Comparison of ENCODE assay signal across 1 cellular context in the genomic region with DNA sequence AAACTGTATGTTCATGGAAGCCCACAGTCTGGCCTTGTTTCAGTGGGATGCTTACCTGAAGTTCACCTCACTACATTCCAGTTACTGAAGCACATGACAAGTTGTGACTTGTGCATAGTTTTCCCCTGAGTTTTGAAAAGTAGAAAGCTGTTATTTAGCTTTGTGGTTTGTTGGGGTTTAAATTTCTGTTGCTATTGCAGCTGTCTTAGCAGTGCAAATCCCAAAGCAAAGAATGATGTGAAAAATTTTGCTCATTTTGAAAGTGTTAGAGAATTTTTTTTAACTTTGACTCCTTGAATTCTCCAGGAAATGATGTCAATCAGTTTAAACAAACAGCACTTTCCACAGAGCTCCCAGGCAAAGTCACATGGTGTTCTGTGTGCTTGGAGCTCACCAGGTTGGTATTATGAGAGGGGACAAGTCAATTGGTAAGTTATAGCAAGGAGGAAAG.
TF ChIP-seq lines count a peak whose summit lies in the region.

No MANE protein-coding gene starts in this region.

TF ChIP-seq in H1, 55 proteins besides CTCF, POLR2A, EP300 and RAD21 (continued from another document):
- TF ChIP-seq RBBP5 (IDR thresholded peaks at IDR 0.05; ENCODE audit: borderline replicate concordance, low read depth, low read length) (no peak), GABPA (IDR thresholded peaks at IDR 0.05; ENCODE audit: borderline replicate concordance, insufficient read depth, low read length) (no peak), CREB1 (IDR thresholded peaks at IDR 0.05) (no peak), SAP30 (IDR thresholded peaks at IDR 0.05; ENCODE audit: insufficient read depth, insufficient replicate concordance, low read length) (no peak), CTBP2 (IDR thresholded peaks at IDR 0.05; ENCODE audit: borderline replicate concordance, insufficient read depth, insufficient read length, low read length) (no peak), TEAD4 (IDR thresholded peaks at IDR 0.05; ENCODE audit: low read depth, low read length) (no peak), RFX5 (IDR thresholded peaks at IDR 0.05; ENCODE audit: borderline replicate concordance, low read depth, low read length) (no peak), SP4 (IDR thresholded peaks at IDR 0.05; ENCODE audit: low read length) (no peak), HDAC6 (IDR thresholded peaks at IDR 0.05; ENCODE audit: low read depth, low read length) (no peak), SIX5 (IDR thresholded peaks at IDR 0.05; ENCODE audit: low read depth, low read length) (no peak)
- TF ChIP-seq, protein P1, sequence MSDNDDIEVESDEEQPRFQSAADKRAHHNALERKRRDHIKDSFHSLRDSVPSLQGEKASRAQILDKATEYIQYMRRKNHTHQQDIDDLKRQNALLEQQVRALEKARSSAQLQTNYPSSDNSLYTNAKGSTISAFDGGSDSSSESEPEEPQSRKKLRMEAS (IDR thresholded peaks at IDR 0.05) = no peak
